ENCODE assay signal across 21 cellular contexts in genomic region chr4:6425911-6426310, GRCh38. TPM values are rescaled to one million over a fixed set of nuclear protein-coding genes. Genes with fewer than 3 reads are reported as not detected.
"Had no signal": no experiment of that assay in that cellular context is flagged by ENCODE, and none has a peak within 500 bp of the region (broad histone marks: within the 10 kb centered on the region; RNA-seq: fewer than 3 reads in every experiment).

No MANE protein-coding gene starts in this region.

- H3K36me3 ChIP-seq: MG63 had no signal

- H3K4me2 ChIP-seq: SK-N-SH had no signal

- H3K27me3 ChIP-seq: MG63 had no signal

- H3K4me3 ChIP-seq: MG63 had no signal

- H3K9ac ChIP-seq: SK-N-SH had no signal

- H3K9me3 ChIP-seq: MG63, SK-N-SH had no signal

- DNase-seq: IMR-90, Karpas-422, KG1, MG63, NCI-H1092, NCI-H1105 treated with DMSO at 0.1 percent for 48 hours, NCI-H1417 treated with DMSO at 0.1 percent for 48 hours, NCI-H146, NCI-H1694 treated with DMSO at 0.1 percent for 48 hours, NCI-H2029, NCI-H2081 treated with DMSO at 0.1 percent for 48 hours, NCI-H2171, NCI-H226, NCI-H446, NCI-H510A, NCI-H524 treated with DMSO at 0.1 percent for 48 hours, NCI-H69, NCI-H774, RPMI8226, SHP77, SK-N-SH had no signal

RNA-seq across cellular contexts. Expression of gene PPP2R2C, which starts 46.5 kb away (rescaled TPM):
- total RNA-seq: IMR-90 had no signal
